In the genomic region with DNA sequence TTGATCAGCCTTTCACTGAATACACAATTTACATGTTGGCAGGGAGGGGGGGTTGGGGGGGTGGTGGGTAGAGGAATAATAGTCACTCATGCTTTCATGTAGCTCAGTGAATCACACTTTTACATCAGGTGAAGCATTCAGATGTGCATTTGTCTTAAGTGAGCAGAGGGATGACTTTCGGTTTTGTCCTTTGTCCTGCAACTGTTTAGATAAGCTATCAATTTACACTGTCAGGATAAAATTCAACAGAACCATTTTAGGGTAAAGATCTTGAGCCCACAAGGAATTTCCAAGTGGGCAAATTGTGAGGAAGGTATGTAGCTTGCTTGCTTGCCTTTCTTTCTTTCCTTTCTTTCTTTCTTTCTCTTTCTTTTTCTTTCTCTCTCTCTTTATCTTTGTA, we compare ENCODE assay signal across 5 cellular contexts.
"Had no signal": no experiment of that assay in that cellular context is flagged by ENCODE, and none has a peak within 500 bp of the region (broad histone marks: within the 10 kb centered on the region; RNA-seq: fewer than 3 reads in every experiment).

No MANE protein-coding gene starts in this region.

- H3K4me2 ChIP-seq: GM23338 had no signal

- H3K4me3 ChIP-seq: GM23338 had no signal

- DNase-seq: H9, HCEC 1CT, IMR-90, KBM-7 had no signal

- H2AFZ ChIP-seq: GM23338 had no signal

- ATAC-seq: GM23338 had no signal
